ENCODE assay signal across 12 cellular contexts in the genomic region with DNA sequence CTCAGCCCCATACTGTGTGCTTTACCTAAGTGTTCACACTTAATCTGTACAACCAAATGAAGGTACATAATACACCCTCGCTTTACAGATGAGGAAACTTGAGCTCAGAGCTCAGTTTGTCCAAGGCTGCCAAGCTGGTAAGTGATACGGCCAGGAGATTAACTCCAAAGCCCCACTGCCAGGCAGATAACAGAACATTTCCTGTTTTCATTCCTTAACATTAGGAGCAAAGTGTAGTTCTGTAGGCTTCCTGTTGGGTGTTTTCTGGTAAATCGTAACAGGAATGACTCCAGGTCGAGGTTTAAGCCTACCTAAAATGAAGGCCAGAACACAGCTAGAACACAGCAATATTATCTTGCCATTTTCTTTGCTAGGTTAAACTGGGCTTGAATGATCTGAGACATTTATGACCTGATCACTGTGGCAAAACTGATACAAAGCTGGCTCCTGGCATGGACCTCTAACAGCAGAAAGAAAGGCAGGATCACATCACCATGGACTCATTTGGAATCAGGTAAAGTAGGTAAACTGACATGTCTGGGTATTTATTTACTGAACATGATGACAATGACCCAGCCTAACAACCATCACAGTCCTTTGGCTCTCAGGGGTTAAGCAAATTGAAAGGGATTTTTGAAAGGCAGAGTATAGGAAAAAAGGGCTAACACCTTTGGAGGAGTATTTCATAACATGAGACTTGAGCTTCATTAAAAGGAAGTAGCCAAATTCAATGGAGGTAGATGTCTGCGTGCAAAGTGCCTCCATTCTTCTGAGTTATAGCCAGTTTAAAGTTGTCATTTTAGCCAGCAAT. TPM values are rescaled to one million over a fixed set of nuclear protein-coding genes. Genes with fewer than 3 reads are reported as not detected.
DNase-seq lines count a peak whose midpoint lies in the region; ATAC-seq lines count a peak whose summit lies in the region.
"Had no signal": no experiment of that assay in that cellular context is flagged by ENCODE, and none has a peak within 500 bp of the region (broad histone marks: within the 10 kb centered on the region; RNA-seq: fewer than 3 reads in every experiment).

No MANE protein-coding gene starts in this region.

- H3K27me3 Mint-ChIP-seq in activated naive CD8-positive, alpha-beta T cell treated with anti-CD3 and anti-CD28 coated beads, Interleukin-2, amount 10 ng/mL, durations not matched to agents 7 days and 5 days = no peaks in the 10 kb centered on the region
- no peaks in the 10 kb centered on the region for H3K27me3 Mint-ChIP-seq in activated naive CD8-positive, alpha-beta T cell treated with anti-CD3 and anti-CD28 coated beads for 36 hours
- no peaks in the 10 kb centered on the region for H3K27me3 Mint-ChIP-seq in activated T-helper 1 cell treated with anti-CD3 and anti-CD28 coated beads, Interleukin-12 subunit alpha, Interleukin-12 subunit beta, Interleukin-2, Interleukin-4 antibody, amounts not matched to agents 30 ng/mL and 10 ng/mL and 1 ng/mL, durations not matched to agents 14 hours and 24 hours and 36 hours (ENCODE audit: insufficient read depth)
- H3K27me3 Mint-ChIP-seq: stimulated activated naive CD8-positive, alpha-beta T cell treated with anti-CD3 and anti-CD28 coated beads, Interleukin-15, Interleukin-2, amounts not matched to agents 100 ng/mL and 50 ng/mL, for 24 hours had no signal

- 58% methylated on average over 5 of the region's 5 CpGs for WGBS in urinary bladder

- H3K27ac Mint-ChIP-seq in activated naive CD8-positive, alpha-beta T cell treated with anti-CD3 and anti-CD28 coated beads, Interleukin-2, amount 10 ng/mL, durations not matched to agents 7 days and 5 days = peak overlapping the region; percentile 2
- no peak overlapping the region for H3K27ac Mint-ChIP-seq in activated naive CD8-positive, alpha-beta T cell treated with anti-CD3 and anti-CD28 coated beads for 36 hours
- H3K27ac Mint-ChIP-seq in activated T-helper 1 cell treated with anti-CD3 and anti-CD28 coated beads, Interleukin-12 subunit alpha, Interleukin-12 subunit beta, Interleukin-2, Interleukin-4 antibody, amounts not matched to agents 30 ng/mL and 10 ng/mL and 1 ng/mL, durations not matched to agents 14 hours and 24 hours and 36 hours = no peak overlapping the region
- H3K27ac Mint-ChIP-seq: stimulated activated naive CD8-positive, alpha-beta T cell treated with anti-CD3 and anti-CD28 coated beads, Interleukin-15, Interleukin-2, amounts not matched to agents 100 ng/mL and 50 ng/mL, for 24 hours had no signal

- H3K27ac ChIP-seq in urinary bladder (ENCODE audit: low read depth) = peak overlapping the region; percentile 65

- no peak overlapping the region for H3K4me3 Mint-ChIP-seq in activated naive CD8-positive, alpha-beta T cell treated with anti-CD3 and anti-CD28 coated beads, Interleukin-2, amount 10 ng/mL, durations not matched to agents 7 days and 5 days
- no peak overlapping the region for H3K4me3 Mint-ChIP-seq in activated naive CD8-positive, alpha-beta T cell treated with anti-CD3 and anti-CD28 coated beads for 36 hours
- H3K4me3 Mint-ChIP-seq in activated T-helper 1 cell treated with anti-CD3 and anti-CD28 coated beads, Interleukin-12 subunit alpha, Interleukin-12 subunit beta, Interleukin-2, Interleukin-4 antibody, amounts not matched to agents 30 ng/mL and 10 ng/mL and 1 ng/mL, durations not matched to agents 14 hours and 24 hours and 36 hours = peak overlapping the region; percentile 46

- no peaks in the 10 kb centered on the region for H3K36me3 ChIP-seq in urinary bladder (ENCODE audit: insufficient read depth)

- no peaks in the 10 kb centered on the region for H3K9me3 Mint-ChIP-seq in activated naive CD8-positive, alpha-beta T cell treated with anti-CD3 and anti-CD28 coated beads, Interleukin-2, amount 10 ng/mL, durations not matched to agents 7 days and 5 days
- no peaks in the 10 kb centered on the region for H3K9me3 Mint-ChIP-seq in activated naive CD8-positive, alpha-beta T cell treated with anti-CD3 and anti-CD28 coated beads for 36 hours
- no peaks in the 10 kb centered on the region for H3K9me3 Mint-ChIP-seq in activated T-helper 1 cell treated with anti-CD3 and anti-CD28 coated beads, Interleukin-12 subunit alpha, Interleukin-12 subunit beta, Interleukin-2, Interleukin-4 antibody, amounts not matched to agents 30 ng/mL and 10 ng/mL and 1 ng/mL, durations not matched to agents 14 hours and 24 hours and 36 hours
- H3K9me3 Mint-ChIP-seq: stimulated activated naive CD8-positive, alpha-beta T cell treated with anti-CD3 and anti-CD28 coated beads, Interleukin-15, Interleukin-2, amounts not matched to agents 100 ng/mL and 50 ng/mL, for 24 hours had no signal

- peaks cover 25% of the 10 kb centered on the region for H3K4me1 Mint-ChIP-seq in activated naive CD8-positive, alpha-beta T cell treated with anti-CD3 and anti-CD28 coated beads, Interleukin-2, amount 10 ng/mL, durations not matched to agents 7 days and 5 days
- H3K4me1 Mint-ChIP-seq in activated naive CD8-positive, alpha-beta T cell treated with anti-CD3 and anti-CD28 coated beads for 36 hours = peaks cover 27% of the 10 kb centered on the region
- peaks cover 24% of the 10 kb centered on the region for H3K4me1 Mint-ChIP-seq in activated T-helper 1 cell treated with anti-CD3 and anti-CD28 coated beads, Interleukin-12 subunit alpha, Interleukin-12 subunit beta, Interleukin-2, Interleukin-4 antibody, amounts not matched to agents 30 ng/mL and 10 ng/mL and 1 ng/mL, durations not matched to agents 14 hours and 24 hours and 36 hours (ENCODE audit: low read depth)

- no peak for DNase-seq in activated naive CD8-positive, alpha-beta T cell treated with anti-CD3 and anti-CD28 coated beads, Interleukin-2, amount 10 ng/mL, durations not matched to agents 7 days and 5 days
- DNase-seq in activated naive CD8-positive, alpha-beta T cell treated with anti-CD3 and anti-CD28 coated beads for 36 hours = no peak
- DNase-seq in activated T-helper 1 cell treated with anti-CD3 and anti-CD28 coated beads, Interleukin-12 subunit alpha, Interleukin-12 subunit beta, Interleukin-2, Interleukin-4 antibody, amounts not matched to agents 30 ng/mL and 10 ng/mL and 1 ng/mL, durations not matched to agents 14 hours and 24 hours and 36 hours (ENCODE audit: low spot score) = no peak
- peak; percentile 20 to 37 for DNase-seq in left colon
- DNase-seq in NCI-H345 treated with DMSO at 0.1 percent for 48 hours (lab: John Stamatoyannopoulos, UW; ENCODE audit: unreplicated experiment) = no peak
- no peak for DNase-seq in NCI-H526 (lab: John Stamatoyannopoulos, UW)
- DNase-seq in RKO (ENCODE audit: low spot score) = no peak
- DNase-seq: activated gamma-delta T cell, NCI-H510A had no signal

- POLR2A ChIA-PET in activated naive CD8-positive, alpha-beta T cell treated with anti-CD3 and anti-CD28 coated beads, Interleukin-2, amount 10 ng/mL, durations not matched to agents 7 days and 5 days (lab: Charles Lee) = no interaction called here

- ATAC-seq in activated naive CD8-positive, alpha-beta T cell treated with anti-CD3 and anti-CD28 coated beads, Interleukin-2, amount 10 ng/mL, durations not matched to agents 7 days and 5 days (ENCODE audit: low read depth) = no peak
- ATAC-seq in left colon = peak; percentile 56

- peaks cover 18% of the 10 kb centered on the region for H3K36me3 Mint-ChIP-seq in activated naive CD8-positive, alpha-beta T cell treated with anti-CD3 and anti-CD28 coated beads, Interleukin-2, amount 10 ng/mL, durations not matched to agents 7 days and 5 days
- H3K36me3 Mint-ChIP-seq in activated naive CD8-positive, alpha-beta T cell treated with anti-CD3 and anti-CD28 coated beads for 36 hours = peaks cover 29% of the 10 kb centered on the region
- H3K36me3 Mint-ChIP-seq in activated T-helper 1 cell treated with anti-CD3 and anti-CD28 coated beads, Interleukin-12 subunit alpha, Interleukin-12 subunit beta, Interleukin-2, Interleukin-4 antibody, amounts not matched to agents 30 ng/mL and 10 ng/mL and 1 ng/mL, durations not matched to agents 14 hours and 24 hours and 36 hours (ENCODE audit: low read depth) = peaks cover 16% of the 10 kb centered on the region

- intact Hi-C loops in activated T-helper 1 cell treated with anti-CD3 and anti-CD28 coated beads, Interleukin-12 subunit alpha, Interleukin-12 subunit beta, Interleukin-2, Interleukin-4 antibody, amounts not matched to agents 30 ng/mL and 10 ng/mL and 1 ng/mL, durations not matched to agents 14 hours and 24 hours and 36 hours (cut with micrococcal nuclease) = loop anchor here (10.0 kb wide), 2 partner anchors 255 to 475 kb away; a partner anchor contains a TSS
- intact Hi-C loops in left colon (cut with DNase I, micrococcal nuclease) = no loop called here

- H3K4me3 ChIP-seq in urinary bladder (ENCODE audit: low read depth, low read length) = no peak overlapping the region
- H3K4me3 ChIP-seq: lung had no signal

- H3K4me1 ChIP-seq in urinary bladder (ENCODE audit: insufficient read depth) = no peaks in the 10 kb centered on the region

RNA-seq across cellular contexts. Expression of a gene that starts 3.9 kb away (rescaled TPM):
- 100 to 1,000 TPM; 150 to 152 TPM for total RNA-seq in activated naive CD8-positive, alpha-beta T cell treated with anti-CD3 and anti-CD28 coated beads, Interleukin-2, amount 10 ng/mL, durations not matched to agents 7 days and 5 days
- 100 to 1,000 TPM; 156 to 164 TPM for total RNA-seq in activated naive CD8-positive, alpha-beta T cell treated with anti-CD3 and anti-CD28 coated beads for 36 hours
- total RNA-seq in activated T-helper 1 cell treated with anti-CD3 and anti-CD28 coated beads, Interleukin-12 subunit alpha, Interleukin-12 subunit beta, Interleukin-2, Interleukin-4 antibody, amounts not matched to agents 30 ng/mL and 10 ng/mL and 1 ng/mL, durations not matched to agents 14 hours and 24 hours and 36 hours = 156 and 164 TPM in 2 replicates
- total RNA-seq in left colon = 10 to 100 TPM; 56.4 to 65.9 TPM
- 44.3 TPM for total RNA-seq in urinary bladder
- polyA plus RNA-seq in urinary bladder = 17.6 TPM

Comparison
In these comparisons a context has a peak if more than half of its experiments do, and no peak if none do; other contexts are left out.
1. DNase-seq: peak in left colon (2 of 2); none in activated naive CD8-positive, alpha-beta T cell treated with anti-CD3 and anti-CD28 coated beads, Interleukin-2, amount 10 ng/mL, durations not matched to agents 7 days and 5 days (single experiment), activated naive CD8-positive, alpha-beta T cell treated with anti-CD3 and anti-CD28 coated beads for 36 hours (single experiment), activated T-helper 1 cell treated with anti-CD3 and anti-CD28 coated beads, Interleukin-12 subunit alpha, Interleukin-12 subunit beta, Interleukin-2, Interleukin-4 antibody, amounts not matched to agents 30 ng/mL and 10 ng/mL and 1 ng/mL, durations not matched to agents 14 hours and 24 hours and 36 hours (single experiment), NCI-H345 treated with DMSO at 0.1 percent for 48 hours (single experiment), NCI-H526 (0 of 2) and RKO (single experiment).